Comparison of ENCODE assay signal across 27 cellular contexts in genomic region chr12:115680967-115681366, GRCh38.
"Had no signal": no experiment of that assay in that cellular context is flagged by ENCODE, and none has a peak within 500 bp of the region (broad histone marks: within the 10 kb centered on the region; RNA-seq: fewer than 3 reads in every experiment).

No MANE protein-coding gene starts in this region.

- H3K27ac ChIP-seq: colonic mucosa, coronary artery, dorsolateral prefrontal cortex, epithelial cell of prostate, esophagus muscularis mucosa, esophagus squamous epithelium, foreskin keratinocyte, gastrocnemius medialis, gastroesophageal sphincter, heart left ventricle, heart right ventricle had no signal

- H3K4me1 ChIP-seq: colonic mucosa, esophagus muscularis mucosa, esophagus squamous epithelium, foreskin keratinocyte, gastrocnemius medialis, gastroesophageal sphincter, heart left ventricle, heart right ventricle had no signal

- H3K4me3 ChIP-seq: colonic mucosa, coronary artery, dorsolateral prefrontal cortex, esophagus muscularis mucosa, esophagus squamous epithelium, gastrocnemius medialis, gastroesophageal sphincter, heart left ventricle, heart right ventricle had no signal

- FAIRE-seq: colon, endometrium, endothelial cell of umbilical vein had no signal

- DNase-seq: colonic mucosa; cortex of kidney; dermis blood vessel endothelial cell; dorsolateral prefrontal cortex; effector CD4-positive, alpha-beta T cell; effector CD8-positive, alpha-beta T cell; effector memory CD4-positive, alpha-beta T cell; effector memory CD8-positive, alpha-beta T cell; endodermal cell; erythroblast; esophagus squamous epithelium; foreskin fibroblast; foreskin keratinocyte; foreskin melanocyte; gastrocnemius medialis; glutamatergic neuron; head of caudate nucleus; heart left ventricle; heart right ventricle had no signal

- H3K9me3 ChIP-seq: colonic mucosa, esophagus squamous epithelium, gastrocnemius medialis had no signal

- H3K27me3 ChIP-seq: colonic mucosa, esophagus muscularis mucosa, esophagus squamous epithelium, foreskin keratinocyte, heart right ventricle had no signal

- H3K36me3 ChIP-seq: colonic mucosa, esophagus muscularis mucosa, esophagus squamous epithelium, gastrocnemius medialis, gastroesophageal sphincter, heart left ventricle, heart right ventricle had no signal

- ATAC-seq: effector memory CD8-positive, alpha-beta T cell; esophagus mucosa; foreskin keratinocyte; gastrocnemius medialis; gastroesophageal sphincter; heart left ventricle; heart right ventricle had no signal
